In the genomic region with DNA sequence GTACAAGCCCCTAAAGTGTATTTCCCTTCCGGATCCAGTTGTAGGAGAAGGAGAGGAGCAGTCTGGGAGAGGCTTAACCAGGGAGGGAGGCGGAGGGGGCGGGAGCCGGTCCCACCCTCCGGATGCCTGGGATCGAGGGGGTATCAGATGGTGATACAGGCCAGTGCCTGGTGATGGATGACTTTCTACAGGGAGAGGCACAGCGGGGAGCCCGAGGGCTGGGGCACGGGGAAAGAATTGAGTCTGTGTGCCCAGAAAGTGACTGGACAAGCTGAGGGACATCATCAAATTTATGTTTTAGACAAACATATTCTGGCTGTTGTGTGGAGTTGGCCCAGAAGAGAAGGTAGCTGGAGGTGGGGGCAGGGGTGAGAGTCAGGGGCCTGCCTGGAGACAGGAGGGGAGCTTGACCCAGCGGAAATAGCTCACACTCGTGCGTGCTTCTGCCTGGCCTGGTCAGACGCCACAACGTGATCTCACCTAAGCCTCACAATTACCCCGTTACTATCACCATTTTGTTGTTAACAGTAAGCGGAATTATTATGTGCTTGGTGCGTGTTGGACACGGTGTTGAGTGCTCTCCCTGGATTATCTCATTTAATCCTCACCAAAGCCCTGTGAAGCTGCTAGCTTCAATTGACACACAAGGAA, we compare ENCODE assay signal across 25 cellular contexts. TPM values are rescaled to one million over a fixed set of nuclear protein-coding genes. Genes with fewer than 3 reads are reported as not detected.
DNase-seq lines count a peak whose midpoint lies in the region; ATAC-seq and TF ChIP-seq lines count a peak whose summit lies in the region.
"Had no signal": no experiment of that assay in that cellular context is flagged by ENCODE, and none has a peak within 500 bp of the region (broad histone marks: within the 10 kb centered on the region; RNA-seq: fewer than 3 reads in every experiment).

No MANE protein-coding gene starts in this region.

- TF ChIP-seq POLR2A in testis (IDR thresholded peaks at IDR 0.05) = no peak

- 84 to 91% methylated on average over 17 to 18 of the region's 18 CpGs for WGBS in testis, 2 donors

- ATAC-seq in HG02588 (IDR thresholded peaks at IDR 0.05; ENCODE audit: unreplicated experiment) = no peak
- no peak for ATAC-seq in GM19324 (IDR thresholded peaks at IDR 0.05; ENCODE audit: low FRiP score, unreplicated experiment)
- ATAC-seq: left cardiac atrium; naive thymus-derived CD8-positive, alpha-beta T cell; sciatic nerve; T-cell had no signal

- H3K4me3 Mint-ChIP-seq in activated T-cell treated with anti-CD3 and anti-CD28 coated beads, Interleukin-2, amount 50 U/mL, for 24 hours = no peak overlapping the region
- H3K4me3 Mint-ChIP-seq in nephron = no peak overlapping the region
- H3K4me3 Mint-ChIP-seq: activated naive CD8-positive, alpha-beta T cell treated with anti-CD3 and anti-CD28 coated beads for 36 hours; activated T-helper 1 cell treated with anti-CD3 and anti-CD28 coated beads, Interleukin-12 subunit alpha, Interleukin-12 subunit beta, Interleukin-2, Interleukin-4 antibody, amounts not matched to agents 30 ng/mL and 10 ng/mL and 1 ng/mL, durations not matched to agents 14 hours and 24 hours and 36 hours; naive thymus-derived CD8-positive, alpha-beta T cell; T-cell had no signal

- no peak overlapping the region for H3K27ac Mint-ChIP-seq in activated T-cell treated with anti-CD3 and anti-CD28 coated beads, Interleukin-2, amount 50 U/mL, for 24 hours
- H3K27ac Mint-ChIP-seq in nephron = peak overlapping the region; percentile 49 to 74 (median 69)
- H3K27ac Mint-ChIP-seq: activated T-helper 1 cell treated with anti-CD3 and anti-CD28 coated beads, Interleukin-12 subunit alpha, Interleukin-12 subunit beta, Interleukin-2, Interleukin-4 antibody, amounts not matched to agents 30 ng/mL and 10 ng/mL and 1 ng/mL, durations not matched to agents 14 hours and 24 hours and 36 hours; T-cell had no signal

- H3K4me3 ChIP-seq in coronary artery = no peak overlapping the region
- H3K4me3 ChIP-seq in testis = no peak overlapping the region
- H3K4me3 ChIP-seq: SJSA1, upper lobe of left lung had no signal

- H3K27me3 ChIP-seq in testis = no peaks in the 10 kb centered on the region
- H3K27me3 ChIP-seq: SJSA1, upper lobe of left lung had no signal

- intact Hi-C loops in testis (cut with DNase I; ENCODE audit: low total_unique reads) = no loop called here

- TF ChIP-seq CTCF in coronary artery (IDR thresholded peaks at IDR 0.05) (no peak), nephron (IDR thresholded peaks at IDR 0.05; ENCODE audit: unreplicated experiment in 3 of 3) (no peak), testis (IDR thresholded peaks at IDR 0.05) (no peak)

- no peaks in the 10 kb centered on the region for H3K36me3 ChIP-seq in testis (ENCODE audit: low read depth, missing control alignments)
- H3K36me3 ChIP-seq: SJSA1 had no signal

- H3K9me3 ChIP-seq in testis = no peaks in the 10 kb centered on the region
- H3K9me3 ChIP-seq: SJSA1, upper lobe of left lung had no signal

- no peak overlapping the region for H3K27ac ChIP-seq in coronary artery
- H3K27ac ChIP-seq in testis = no peak overlapping the region
- H3K27ac ChIP-seq: parathyroid adenoma, SJSA1, upper lobe of left lung had no signal

- peaks cover 85% of the 10 kb centered on the region for H3K36me3 Mint-ChIP-seq in activated T-cell treated with anti-CD3 and anti-CD28 coated beads, Interleukin-2, amount 50 U/mL, for 24 hours (ENCODE audit: low read depth)
- H3K36me3 Mint-ChIP-seq in nephron (ENCODE audit: low read depth) = peaks cover 34% of the 10 kb centered on the region

- H3K4me1 ChIP-seq in testis = no peaks in the 10 kb centered on the region
- H3K4me1 ChIP-seq: parathyroid adenoma, SJSA1, upper lobe of left lung had no signal

- peak; percentile 14 for DNase-seq in activated T-cell treated with anti-CD3 and anti-CD28 coated beads, Interleukin-2, amount 50 U/mL, for 24 hours
- no peak for DNase-seq in activated T-cell treated with anti-CD3 and anti-CD28 coated beads, Interleukin-2, amount 50 U/mL, for 1 hour
- DNase-seq in coronary artery (ENCODE audit: low spot score) (peak; percentile 45), testis (peak; percentile 7), epidermal melanocyte (ENCODE audit: insufficient read length, low spot score) (no peak)
- DNase-seq: activated CD4-positive, alpha-beta T cell treated with anti-CD3 and anti-CD28 coated beads for 1 hour; activated naive CD8-positive, alpha-beta T cell treated with anti-CD3 and anti-CD28 coated beads for 36 hours; caudate nucleus; DMS53; KG1; left cardiac atrium; MM.1S; naive thymus-derived CD8-positive, alpha-beta T cell; NCI-H1436; NCI-H510A treated with DMSO at 0.1 percent for 48 hours; NK-92 treated with Interleukin-12 subunit alpha and Interleukin-12 subunit beta, amount 100 ng/mL, for 24 hours; upper lobe of left lung had no signal

- no peaks in the 10 kb centered on the region for H3K27me3 Mint-ChIP-seq in activated T-cell treated with anti-CD3 and anti-CD28 coated beads, Interleukin-2, amount 50 U/mL, for 24 hours
- H3K27me3 Mint-ChIP-seq in nephron (ENCODE audit: low read depth) = peaks cover 11% of the 10 kb centered on the region
- H3K27me3 Mint-ChIP-seq: activated naive CD8-positive, alpha-beta T cell treated with anti-CD3 and anti-CD28 coated beads for 36 hours; naive thymus-derived CD8-positive, alpha-beta T cell; T-cell had no signal

- H3K4me1 Mint-ChIP-seq in activated T-cell treated with anti-CD3 and anti-CD28 coated beads, Interleukin-2, amount 50 U/mL, for 24 hours (ENCODE audit: low read depth) = no peaks in the 10 kb centered on the region
- peaks cover 14% of the 10 kb centered on the region for H3K4me1 Mint-ChIP-seq in nephron
- H3K4me1 Mint-ChIP-seq: activated naive CD8-positive, alpha-beta T cell treated with anti-CD3 and anti-CD28 coated beads for 36 hours; T-cell had no signal

- H3K9me3 Mint-ChIP-seq in activated T-cell treated with anti-CD3 and anti-CD28 coated beads, Interleukin-2, amount 50 U/mL, for 24 hours = no peaks in the 10 kb centered on the region
- no peaks in the 10 kb centered on the region for H3K9me3 Mint-ChIP-seq in nephron
- H3K9me3 Mint-ChIP-seq: activated naive CD8-positive, alpha-beta T cell treated with anti-CD3 and anti-CD28 coated beads for 36 hours; activated T-helper 1 cell treated with anti-CD3 and anti-CD28 coated beads, Interleukin-12 subunit alpha, Interleukin-12 subunit beta, Interleukin-2, Interleukin-4 antibody, amounts not matched to agents 30 ng/mL and 10 ng/mL and 1 ng/mL, durations not matched to agents 14 hours and 24 hours and 36 hours; naive thymus-derived CD8-positive, alpha-beta T cell; T-cell had no signal

RNA-seq across cellular contexts. Expression of a gene that starts 42.4 kb away (rescaled TPM):
- total RNA-seq in testis = 10 to 100 TPM; 10.9 to 13.4 TPM
- 5.5 TPM for polyA plus RNA-seq in testis (ENCODE audit: insufficient read depth, low read depth, low replicate concordance)

RNA-seq across cellular contexts. Expression of a gene that starts 43.5 kb away (rescaled TPM):
- 10 to 100 TPM; 63.1 to 91.3 TPM for total RNA-seq in testis
- 172 TPM for polyA plus RNA-seq in testis (ENCODE audit: insufficient read depth, low read depth, low replicate concordance)

Comparison
In these comparisons a context has a peak if more than half of its experiments do, and no peak if none do; other contexts are left out.
1. DNase-seq: peak in activated T-cell treated with anti-CD3 and anti-CD28 coated beads, Interleukin-2, amount 50 U/mL, for 24 hours (single experiment), coronary artery (single experiment) and testis (single experiment); none in activated T-cell treated with anti-CD3 and anti-CD28 coated beads, Interleukin-2, amount 50 U/mL, for 1 hour (single experiment) and epidermal melanocyte (single experiment).